In the genomic region with DNA sequence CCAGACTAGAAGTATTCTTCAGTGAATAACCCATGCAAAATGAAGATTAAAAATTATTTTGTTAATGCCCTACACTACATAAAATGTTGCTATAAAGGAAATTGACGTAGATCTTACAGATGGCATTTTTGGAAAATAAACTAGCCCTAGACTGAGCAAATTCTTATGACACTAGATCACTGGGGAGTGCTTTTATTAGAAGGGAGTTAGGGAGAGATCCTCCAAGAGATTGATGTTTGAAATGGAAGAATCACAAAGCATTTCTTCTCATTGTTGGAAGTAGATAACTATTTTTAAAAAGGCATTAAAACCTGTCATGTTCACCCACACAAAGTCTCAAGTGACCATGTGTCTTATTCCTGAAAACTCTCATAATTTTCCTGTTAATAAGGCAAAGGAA, we compare ENCODE assay signal across 1 cellular context.
TF ChIP-seq lines count a peak whose summit lies in the region.

No MANE protein-coding gene starts in this region.

TF ChIP-seq in SK-N-SH treated with all-trans-retinoic acid at 6 μM for 48 hours, 23 proteins besides CTCF, POLR2A, EP300 and RAD21 (continued from another document):
- TF ChIP-seq, protein P1, sequence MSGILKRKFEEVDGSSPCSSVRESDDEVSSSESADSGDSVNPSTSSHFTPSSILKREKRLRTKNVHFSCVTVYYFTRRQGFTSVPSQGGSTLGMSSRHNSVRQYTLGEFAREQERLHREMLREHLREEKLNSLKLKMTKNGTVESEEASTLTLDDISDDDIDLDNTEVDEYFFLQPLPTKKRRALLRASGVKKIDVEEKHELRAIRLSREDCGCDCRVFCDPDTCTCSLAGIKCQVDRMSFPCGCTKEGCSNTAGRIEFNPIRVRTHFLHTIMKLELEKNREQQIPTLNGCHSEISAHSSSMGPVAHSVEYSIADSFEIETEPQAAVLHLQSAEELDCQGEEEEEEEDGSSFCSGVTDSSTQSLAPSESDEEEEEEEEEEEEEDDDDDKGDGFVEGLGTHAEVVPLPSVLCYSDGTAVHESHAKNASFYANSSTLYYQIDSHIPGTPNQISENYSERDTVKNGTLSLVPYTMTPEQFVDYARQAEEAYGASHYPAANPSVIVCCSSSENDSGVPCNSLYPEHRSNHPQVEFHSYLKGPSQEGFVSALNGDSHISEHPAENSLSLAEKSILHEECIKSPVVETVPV (CRISPR knock-in tag; IDR thresholded peaks at IDR 0.05) = no peak
- TF ChIP-seq ZNF8 (CRISPR knock-in tag; IDR thresholded peaks at IDR 0.05) = no peak
